In the genomic region with DNA sequence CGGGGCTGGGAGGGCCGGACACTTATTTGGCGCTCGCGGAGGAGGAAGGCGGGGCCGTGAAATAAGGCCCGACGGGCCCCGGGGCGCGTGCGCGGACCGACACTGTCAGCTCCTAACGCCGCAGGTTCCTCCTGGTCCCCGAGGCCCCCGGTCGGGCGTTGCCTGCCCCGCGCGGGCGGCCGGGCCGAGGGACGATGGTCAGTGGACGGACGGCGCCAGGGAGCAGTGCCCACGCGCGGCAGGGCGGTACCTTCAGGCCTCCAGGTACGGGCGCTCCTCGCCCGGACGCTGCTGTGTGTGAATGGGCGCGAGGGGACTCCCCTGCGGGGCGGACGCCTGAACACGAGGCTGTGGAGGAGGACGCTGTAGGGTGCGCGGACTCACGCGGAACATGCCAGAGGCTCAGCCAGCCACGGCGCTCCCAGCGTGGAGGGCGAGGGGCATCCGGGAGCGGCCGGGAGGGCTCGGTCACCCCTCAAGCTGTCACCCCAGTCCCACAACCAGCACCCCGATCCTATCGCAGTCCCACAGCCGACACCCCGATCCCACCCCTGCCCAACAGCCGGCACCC, we compare ENCODE assay signal across 8 cellular contexts. TPM values are rescaled to one million over a fixed set of nuclear protein-coding genes. Genes with fewer than 3 reads are reported as not detected.
DNase-seq lines count a peak whose midpoint lies in the region; ATAC-seq and TF ChIP-seq lines count a peak whose summit lies in the region.

No MANE protein-coding gene starts in this region.

- DNase-seq in EL = peak; percentile 94
- peak; percentile 97 for DNase-seq in GM23338 (ENCODE audit: low spot score)
- DNase-seq in Kasumi-1 (lab: John Stamatoyannopoulos, UW) = peak; percentile 83 to 89
- peak; percentile 98 for DNase-seq in activated effector memory CD4-positive, alpha-beta T cell treated with anti-CD3 and anti-CD28 coated beads, Interleukin-2, amount 50 U/mL, for 16 hours
- DNase-seq in fibroblast of the conjunctiva (ENCODE audit: low read depth) = peak; percentile 90
- peak; percentile 94 to 95 for DNase-seq in stimulated activated naive CD8-positive, alpha-beta T cell treated with anti-CD3 and anti-CD28 coated beads, Interleukin-15, amount 100 ng/mL, for 72 hours

- peak; percentile 70 for ATAC-seq in GM23338
- peak; percentile 86 for ATAC-seq in stimulated activated naive CD8-positive, alpha-beta T cell treated with anti-CD3 and anti-CD28 coated beads, Interleukin-15, amount 100 ng/mL, for 72 hours

- no peaks in the 10 kb centered on the region for H3K9me3 ChIP-seq in neural cell (ENCODE audit: low read length)

- H3K4me2 ChIP-seq in GM23338 (peak overlapping the region; percentile 89), neural cell (ENCODE audit: low read length) (peak overlapping the region; percentile 19)

- TF ChIP-seq EP300 in neural cell (conservative IDR thresholded peaks at IDR 0.05; ENCODE audit: poor library complexity, severe bottlenecking) = peak; percentile 61

- H3K9me3 Mint-ChIP-seq in GM23338 = no peaks in the 10 kb centered on the region
- no peaks in the 10 kb centered on the region for H3K9me3 Mint-ChIP-seq in stimulated activated naive CD8-positive, alpha-beta T cell treated with anti-CD3 and anti-CD28 coated beads, Interleukin-15, amount 100 ng/mL, for 72 hours

- peaks cover 10% of the 10 kb centered on the region; the same call in 1 of the 2 replicates for H3F3A ChIP-seq in GM23338 (replicated peaks; ENCODE audit: low read depth)
- no peaks in the 10 kb centered on the region for H3F3A ChIP-seq in neural cell (ENCODE audit: insufficient read depth, low read length, poor library complexity, severe bottlenecking)

- peak; percentile 57 for TF ChIP-seq RAD21 in neural cell (conservative IDR thresholded peaks at IDR 0.05)

- TF ChIP-seq POLR2A in Raji (IDR thresholded peaks at IDR 0.05; ENCODE audit: insufficient read depth, low read depth, low read length) = peak; percentile 89

- peak overlapping the region; percentile 95 for H3K9ac ChIP-seq in neural cell (ENCODE audit: low read length)

- H3K36me3 Mint-ChIP-seq in GM23338 (ENCODE audit: low read depth) = peaks cover 2% of the 10 kb centered on the region; the same call in 1 of the 3 replicates

- peak overlapping the region; percentile 73 for H3K4me3 Mint-ChIP-seq in GM23338
- H3K4me3 Mint-ChIP-seq in stimulated activated naive CD8-positive, alpha-beta T cell treated with anti-CD3 and anti-CD28 coated beads, Interleukin-15, amount 100 ng/mL, for 72 hours = peak overlapping the region; percentile 91 to 98

- H4K20me1 ChIP-seq in GM23338 (replicated peaks; ENCODE audit: insufficient read depth) (no peaks in the 10 kb centered on the region), neural cell (ENCODE audit: insufficient read depth) (no peaks in the 10 kb centered on the region)

- H3K27me3 ChIP-seq in GM23338 (ENCODE audit: insufficient read depth) (no peaks in the 10 kb centered on the region), neural cell (ENCODE audit: insufficient read depth, low read depth, low read length) (no peaks in the 10 kb centered on the region)

- no peak overlapping the region for H3K27ac ChIP-seq in GM23338 (ENCODE audit: low read depth)
- peak overlapping the region; percentile 87 for H3K27ac ChIP-seq in neural cell (ENCODE audit: low read length)

- peaks cover 18% of the 10 kb centered on the region for H3K4me1 Mint-ChIP-seq in GM23338
- H3K4me1 Mint-ChIP-seq in stimulated activated naive CD8-positive, alpha-beta T cell treated with anti-CD3 and anti-CD28 coated beads, Interleukin-15, amount 100 ng/mL, for 72 hours = peaks cover 51% of the 10 kb centered on the region

- no peaks in the 10 kb centered on the region for H3K36me3 ChIP-seq in GM23338 (ENCODE audit: insufficient read depth)
- no peaks in the 10 kb centered on the region for H3K36me3 ChIP-seq in neural cell (ENCODE audit: insufficient read depth, low read length)

- peaks cover 12% of the 10 kb centered on the region for H3K27me3 Mint-ChIP-seq in GM23338 (ENCODE audit: insufficient read depth, low read depth, poor library complexity)
- H3K27me3 Mint-ChIP-seq in stimulated activated naive CD8-positive, alpha-beta T cell treated with anti-CD3 and anti-CD28 coated beads, Interleukin-15, amount 100 ng/mL, for 72 hours = no peaks in the 10 kb centered on the region

- H2AFZ ChIP-seq in GM23338 (peak overlapping the region; percentile 90; the same call in 1 of the 2 replicates), neural cell (ENCODE audit: low read depth, low read length) (peak overlapping the region; percentile 83)

- H3K4me3 ChIP-seq in GM23338 = peak overlapping the region; percentile 91
- peak overlapping the region; percentile 100 for H3K4me3 ChIP-seq in neural cell (ENCODE audit: low read length)

- no peak overlapping the region for H3K27ac Mint-ChIP-seq in GM23338
- H3K27ac Mint-ChIP-seq in stimulated activated naive CD8-positive, alpha-beta T cell treated with anti-CD3 and anti-CD28 coated beads, Interleukin-15, amount 100 ng/mL, for 72 hours = peak overlapping the region; percentile 89 to 94

- H3K79me2 ChIP-seq in GM23338 (replicated peaks; ENCODE audit: insufficient read depth) (peaks cover 33% of the 10 kb centered on the region), neural cell (replicated peaks; ENCODE audit: insufficient read depth, low read length) (peaks cover 29% of the 10 kb centered on the region)

- no peaks in the 10 kb centered on the region for H3K9me2 ChIP-seq in GM23338 (ENCODE audit: insufficient read depth)
- no peaks in the 10 kb centered on the region for H3K9me2 ChIP-seq in neural cell (ENCODE audit: insufficient read depth, low read length)

- peaks cover 3% of the 10 kb centered on the region; the same call in 1 of the 2 replicates for H3K4me1 ChIP-seq in GM23338 (ENCODE audit: insufficient read depth)

- TF ChIP-seq CTCF in GM23338 (conservative IDR thresholded peaks at IDR 0.05; ENCODE audit: low read depth in 2 of 2) (no peak), neural cell (IDR thresholded peaks at IDR 0.05; ENCODE audit: poor library complexity, severe bottlenecking) (peak; percentile 20)

TF ChIP-seq in GM23338, 12 proteins besides CTCF, POLR2A, EP300 and RAD21:
- TF ChIP-seq STAT1 (IDR thresholded peaks at IDR 0.05; ENCODE audit: unreplicated experiment) (no peak), CREB1 (CRISPR knock-in tag; IDR thresholded peaks at IDR 0.05; ENCODE audit: low read depth) (peak; percentile 71), JUNB (IDR thresholded peaks at IDR 0.05; ENCODE audit: unreplicated experiment) (no peak), NANOG (IDR thresholded peaks at IDR 0.05; ENCODE audit: borderline replicate concordance) (no peak), ETS1 (IDR thresholded peaks at IDR 0.05) (no peak), POLR2AphosphoS5 (IDR thresholded peaks at IDR 0.05; ENCODE audit: low read depth) (peak; percentile 76), ZNF331 (CRISPR knock-in tag; IDR thresholded peaks at IDR 0.05; ENCODE audit: low read depth) (no peak), EZH2phosphoT487 (IDR thresholded peaks at IDR 0.05; ENCODE audit: unreplicated experiment) (no peak)

TF ChIP-seq in neural cell, 6 proteins besides CTCF, POLR2A, EP300 and RAD21:
- TF ChIP-seq EZH2 (IDR thresholded peaks at IDR 0.05; ENCODE audit: borderline replicate concordance, insufficient read depth, low read length, poor library complexity, severe bottlenecking) (no peak), SMC3 (conservative IDR thresholded peaks at IDR 0.05; ENCODE audit: poor library complexity) (peak; percentile 54), MXI1 (conservative IDR thresholded peaks at IDR 0.05; ENCODE audit: poor library complexity, severe bottlenecking) (peak; percentile 100), POLR2AphosphoS5 (IDR thresholded peaks at IDR 0.05) (peak; percentile 90), TAF1 (IDR thresholded peaks at IDR 0.05; ENCODE audit: low read depth) (peak; percentile 96)
- TF ChIP-seq, protein P1, sequence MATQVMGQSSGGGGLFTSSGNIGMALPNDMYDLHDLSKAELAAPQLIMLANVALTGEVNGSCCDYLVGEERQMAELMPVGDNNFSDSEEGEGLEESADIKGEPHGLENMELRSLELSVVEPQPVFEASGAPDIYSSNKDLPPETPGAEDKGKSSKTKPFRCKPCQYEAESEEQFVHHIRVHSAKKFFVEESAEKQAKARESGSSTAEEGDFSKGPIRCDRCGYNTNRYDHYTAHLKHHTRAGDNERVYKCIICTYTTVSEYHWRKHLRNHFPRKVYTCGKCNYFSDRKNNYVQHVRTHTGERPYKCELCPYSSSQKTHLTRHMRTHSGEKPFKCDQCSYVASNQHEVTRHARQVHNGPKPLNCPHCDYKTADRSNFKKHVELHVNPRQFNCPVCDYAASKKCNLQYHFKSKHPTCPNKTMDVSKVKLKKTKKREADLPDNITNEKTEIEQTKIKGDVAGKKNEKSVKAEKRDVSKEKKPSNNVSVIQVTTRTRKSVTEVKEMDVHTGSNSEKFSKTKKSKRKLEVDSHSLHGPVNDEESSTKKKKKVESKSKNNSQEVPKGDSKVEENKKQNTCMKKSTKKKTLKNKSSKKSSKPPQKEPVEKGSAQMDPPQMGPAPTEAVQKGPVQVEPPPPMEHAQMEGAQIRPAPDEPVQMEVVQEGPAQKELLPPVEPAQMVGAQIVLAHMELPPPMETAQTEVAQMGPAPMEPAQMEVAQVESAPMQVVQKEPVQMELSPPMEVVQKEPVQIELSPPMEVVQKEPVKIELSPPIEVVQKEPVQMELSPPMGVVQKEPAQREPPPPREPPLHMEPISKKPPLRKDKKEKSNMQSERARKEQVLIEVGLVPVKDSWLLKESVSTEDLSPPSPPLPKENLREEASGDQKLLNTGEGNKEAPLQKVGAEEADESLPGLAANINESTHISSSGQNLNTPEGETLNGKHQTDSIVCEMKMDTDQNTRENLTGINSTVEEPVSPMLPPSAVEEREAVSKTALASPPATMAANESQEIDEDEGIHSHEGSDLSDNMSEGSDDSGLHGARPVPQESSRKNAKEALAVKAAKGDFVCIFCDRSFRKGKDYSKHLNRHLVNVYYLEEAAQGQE (IDR thresholded peaks at IDR 0.05; ENCODE audit: borderline replicate concordance) = peak; percentile 94
TF ChIP-seq in neural cell: peak in this region for 5.

RNA-seq across cellular contexts. Expression of gene GMEB2, which starts 0.3 kb away (rescaled TPM):
- 19.3 and 20.6 TPM in 2 replicates for total RNA-seq in GM23338 (2014; rRNA removed; shearing (Covaris generic))
- polyA plus RNA-seq in GM23338 (2016; fragmentation: Nextera tagmentation; extraction: Ambion mirVana) = 4.4 and 4.9 TPM in 2 replicates
- polyA plus RNA-seq in neural cell = 13.7 and 14.1 TPM in 2 replicates
- polyA minus RNA-seq in neural cell = 16.0 and 17.8 TPM in 2 replicates

RNA-seq across cellular contexts. Expression of gene STMN3, which starts 26.0 kb away (rescaled TPM):
- total RNA-seq in GM23338 (2014; rRNA removed; shearing (Covaris generic)) = 42.7 and 61.3 TPM in 2 replicates
- polyA plus RNA-seq in GM23338 (2016; fragmentation: Nextera tagmentation; extraction: Ambion mirVana) = 28.6 and 29.7 TPM in 2 replicates
- 268 and 322 TPM in 2 replicates for polyA plus RNA-seq in neural cell
- 161 and 172 TPM in 2 replicates for polyA minus RNA-seq in neural cell

RNA-seq across cellular contexts. Expression of gene RTEL1, which starts 30.9 kb away (rescaled TPM):
- total RNA-seq in GM23338 (2014; rRNA removed; shearing (Covaris generic)) = 26.5 and 34.5 TPM in 2 replicates
- polyA plus RNA-seq in GM23338 (2016; fragmentation: Nextera tagmentation; extraction: Ambion mirVana) (13.5 and 14.2 TPM in 2 replicates), neural cell (29.2 and 31.9 TPM in 2 replicates)
- 10.7 and 17.8 TPM in 2 replicates for polyA minus RNA-seq in neural cell

RNA-seq across cellular contexts. Expression of gene HELZ2, which starts 53.2 kb away (rescaled TPM):
- 39.6 and 48.9 TPM in 2 replicates for total RNA-seq in GM23338 (2014; rRNA removed; shearing (Covaris generic))
- polyA plus RNA-seq in GM23338 (2016; fragmentation: Nextera tagmentation; extraction: Ambion mirVana) (4.6 and 5.2 TPM in 2 replicates), neural cell (0.40 and 1.3 TPM in 2 replicates)
- 2.9 and 3.7 TPM in 2 replicates for polyA minus RNA-seq in neural cell
